ENCODE assay signal across 1 cellular context in genomic region chr3:15427182-15427880, GRCh38.
TF ChIP-seq lines count a peak whose summit lies in the region.

Gene EAF1, plus strand, starts transcription at chr3:15427598. Its CDS starts 182 bp downstream, at chr3:15427780.
Gene METTL6, minus strand, starts transcription at chr3:15427544. Its CDS starts 1,033 bp downstream, at chr3:15426511.

TF ChIP-seq in SK-N-SH, 30 proteins besides CTCF, POLR2A, EP300 and RAD21 (continued from another document):
- TF ChIP-seq RFX5 (IDR thresholded peaks at IDR 0.05; ENCODE audit: low read length) (no peak), FOXM1 (IDR thresholded peaks at IDR 0.05; ENCODE audit: low read depth) (no peak), USF1 (IDR thresholded peaks at IDR 0.05; ENCODE audit: borderline replicate concordance, low read depth) (no peak), RXRA (IDR thresholded peaks at IDR 0.05; ENCODE audit: borderline replicate concordance, low read depth) (no peak), TCF12 (IDR thresholded peaks at IDR 0.05) (no peak), ZBTB33 (IDR thresholded peaks at IDR 0.05; ENCODE audit: borderline replicate concordance, low read depth) (no peak), EZH2phosphoT487 (IDR thresholded peaks at IDR 0.05; ENCODE audit: borderline replicate concordance, low read depth) (no peak), RCOR1 (IDR thresholded peaks at IDR 0.05; ENCODE audit: low read length) (no peak), MXI1 (IDR thresholded peaks at IDR 0.05; ENCODE audit: low read depth, low read length) (peak; percentile 67; the same call in 1 of the 2 replicates), YY1 (IDR thresholded peaks at IDR 0.05; ENCODE audit: low read depth) (peak; percentile 83), SIN3A (IDR thresholded peaks at IDR 0.05; ENCODE audit: borderline replicate concordance, low read depth, low read length) (peak; percentile 95; the same call in 1 of the 2 replicates), NRF1 (IDR thresholded peaks at IDR 0.05; ENCODE audit: low read depth, low read length) (no peak), MEF2A (IDR thresholded peaks at IDR 0.05; ENCODE audit: borderline replicate concordance, low read depth) (no peak), REST (IDR thresholded peaks at IDR 0.05; ENCODE audit: low read depth, low read length) (0 out of 2 replicates have a peak, but pooled peaks have one; percentile 5), USF2 (IDR thresholded peaks at IDR 0.05; ENCODE audit: borderline replicate concordance, low read depth, low read length) (no peak), TEAD4 (IDR thresholded peaks at IDR 0.05; ENCODE audit: borderline replicate concordance, insufficient read depth) (no peak), CHD2 (IDR thresholded peaks at IDR 0.05; ENCODE audit: low read length, partially characterized antibody) (peak; percentile 18), GABPA (IDR thresholded peaks at IDR 0.05; ENCODE audit: low read depth) (peak; percentile 98), GATA2 (CRISPR knock-in tag; IDR thresholded peaks at IDR 0.05) (no peak), FOXJ3 (CRISPR knock-in tag; IDR thresholded peaks at IDR 0.05) (no peak), FOSL2 (IDR thresholded peaks at IDR 0.05; ENCODE audit: borderline replicate concordance, low read depth) (no peak), JUND (IDR thresholded peaks at IDR 0.05) (no peak), POLR2AphosphoS5 (IDR thresholded peaks at IDR 0.05; ENCODE audit: low read depth, low read length) (peak; percentile 90), MAX (IDR thresholded peaks at IDR 0.05; ENCODE audit: low read depth) (peak; percentile 89), IRF3 (IDR thresholded peaks at IDR 0.05; ENCODE audit: low read depth, low read length) (no peak), PBX3 (IDR thresholded peaks at IDR 0.05) (no peak), ELF1 (IDR thresholded peaks at IDR 0.05) (peak; percentile 93), SMC3 (IDR thresholded peaks at IDR 0.05; ENCODE audit: low read depth, low read length) (peak; percentile 4; the same call in 1 of the 2 replicates)
